In the genomic region with DNA sequence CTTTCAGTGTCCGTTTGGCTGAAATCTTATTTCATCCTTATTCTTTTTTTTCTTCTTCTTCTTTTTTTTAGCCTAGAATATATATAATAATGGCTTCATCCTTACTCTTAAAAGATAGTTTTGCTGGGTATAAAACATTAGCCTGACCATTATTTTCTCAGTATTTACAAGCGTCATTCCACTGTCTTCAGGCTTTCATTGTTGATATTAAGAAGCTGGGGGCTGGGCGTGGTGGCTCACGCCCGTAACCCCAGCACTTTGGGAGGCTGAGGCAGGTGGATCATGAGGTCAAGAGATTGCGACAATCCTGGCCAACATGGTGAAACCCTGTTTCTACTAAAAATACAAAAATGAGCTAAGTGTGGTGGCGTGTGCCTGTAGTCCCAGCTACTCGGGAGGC, we compare ENCODE assay signal across 31 cellular contexts.
"Had no signal": no experiment of that assay in that cellular context is flagged by ENCODE, and none has a peak within 500 bp of the region (broad histone marks: within the 10 kb centered on the region; RNA-seq: fewer than 3 reads in every experiment).

No MANE protein-coding gene starts in this region.

- DNase-seq: activated CD4-positive, alpha-beta T cell treated with anti-CD3 and anti-CD28 coated beads, Interleukin-2, amount 10 ng/mL, durations not matched to agents 24 days and 14 days; activated CD4-positive, alpha-beta T cell treated with anti-CD3 and anti-CD28 coated beads, Interleukin-2, amount 50 U/mL, for 4 hours; activated CD8-positive, alpha-beta T cell treated with anti-CD3 and anti-CD28 coated beads for 36 hours; activated gamma-delta T cell treated with Interleukin-2 at 50 U/mL for 16 hours; activated naive CD4-positive, alpha-beta T cell treated with anti-CD3 and anti-CD28 coated beads for 36 hours; activated T-cell treated with anti-CD3 and anti-CD28 coated beads, Interleukin-2, amount 50 U/mL, for 4 hours; body of pancreas; Kasumi-1; MM.1S; MV-4-11; NCI-H1092; NCI-H1436 treated with DMSO at 0.1 percent for 48 hours; NCI-H1694 treated with DMSO at 0.1 percent for 48 hours; NCI-H2029; NCI-H2107; NCI-H2171; NCI-H510A; NCI-H526; NCI-H748 treated with DMSO at 0.1 percent for 48 hours; NK-92 treated with Interleukin-12 subunit alpha and Interleukin-12 subunit beta, amount 100 ng/mL, for 24 hours; PC-9; Right ventricle myocardium superior; SW 1271; T-helper 1 cell; T-helper 2 cell; T1000 had no signal

- H3K27me3 Mint-ChIP-seq: activated CD4-positive, alpha-beta T cell treated with anti-CD3 and anti-CD28 coated beads, Interleukin-2, amount 10 ng/mL, durations not matched to agents 24 days and 14 days; activated CD8-positive, alpha-beta T cell treated with anti-CD3 and anti-CD28 coated beads for 36 hours had no signal

- H3K9me3 ChIP-seq: body of pancreas had no signal

- H3K4me1 ChIP-seq: adrenal gland, breast epithelium had no signal

- H3K4me3 ChIP-seq: adrenal gland, body of pancreas, breast epithelium, PC-9 had no signal

- H3K27ac Mint-ChIP-seq: activated CD4-positive, alpha-beta T cell treated with anti-CD3 and anti-CD28 coated beads, Interleukin-2, amount 10 ng/mL, durations not matched to agents 24 days and 14 days; activated CD8-positive, alpha-beta T cell treated with anti-CD3 and anti-CD28 coated beads for 36 hours; activated naive CD4-positive, alpha-beta T cell treated with anti-CD3 and anti-CD28 coated beads for 36 hours; activated naive CD4-positive, alpha-beta T cell treated with anti-CD3 and anti-CD28 coated beads, Interleukin-2, amount 50 U/mL, for 72 hours; activated T-helper 1 cell treated with anti-CD3 and anti-CD28 coated beads, Interleukin-12 subunit alpha, Interleukin-12 subunit beta, Interleukin-2, Interleukin-4 antibody, amounts not matched to agents 30 ng/mL and 10 ng/mL and 1 ng/mL, durations not matched to agents 14 hours and 24 hours and 36 hours had no signal

- H3K4me3 Mint-ChIP-seq: activated CD4-positive, alpha-beta T cell treated with anti-CD3 and anti-CD28 coated beads, Interleukin-2, amount 10 ng/mL, durations not matched to agents 24 days and 14 days; activated CD8-positive, alpha-beta T cell treated with anti-CD3 and anti-CD28 coated beads for 36 hours; activated naive CD4-positive, alpha-beta T cell treated with anti-CD3 and anti-CD28 coated beads for 36 hours; activated T-cell treated with anti-CD3 and anti-CD28 coated beads, Interleukin-2, amount 50 U/mL, for 4 hours; activated T-helper 1 cell treated with anti-CD3 and anti-CD28 coated beads, Interleukin-12 subunit alpha, Interleukin-12 subunit beta, Interleukin-2, Interleukin-4 antibody, amounts not matched to agents 30 ng/mL and 10 ng/mL and 1 ng/mL, durations not matched to agents 14 hours and 24 hours and 36 hours had no signal

- H3K4me2 ChIP-seq: PC-9 had no signal

- H3K36me3 ChIP-seq: adrenal gland, breast epithelium had no signal

- H3K27ac ChIP-seq: adrenal gland, body of pancreas, breast epithelium, PC-9, RWPE1 had no signal

- H3K27me3 ChIP-seq: adrenal gland, body of pancreas, breast epithelium had no signal
